ENCODE assay signal across 8 cellular contexts in genomic region chr2:160269365-160269764, GRCh38.
DNase-seq lines count a peak whose midpoint lies in the region; ATAC-seq lines count a peak whose summit lies in the region.

No MANE protein-coding gene starts in this region.

- H3K36me3 ChIP-seq in ACC112 (ENCODE audit: insufficient read depth, low read length) (peaks cover 20% of the 10 kb centered on the region), subcutaneous abdominal adipose tissue (ENCODE audit: control insufficient read depth in 5 of 5, insufficient read depth in 5 of 5, low read length in 5 of 5) (peaks cover 6 to 20% (median 10%) of the 10 kb centered on the region in 5 donors)

- H3K9me3 ChIP-seq in subcutaneous abdominal adipose tissue (ENCODE audit: control insufficient read depth in 5 of 5, low read length in 5 of 5): no peaks in the 10 kb centered on the region

- H3K4me1 ChIP-seq in ACC112 (ENCODE audit: control insufficient read depth, insufficient read depth, low read length, unreplicated experiment) (peaks cover 34% of the 10 kb centered on the region), subcutaneous abdominal adipose tissue (ENCODE audit: control insufficient read depth in 5 of 5, insufficient read depth in 5 of 5, low read length in 5 of 5) (peaks cover 0 to 32% (median 31%) of the 10 kb centered on the region in 5 donors)

- no peak for DNase-seq in activated naive CD4-positive, alpha-beta T cell treated with anti-CD3 and anti-CD28 coated beads, Interleukin-2, amount 50 U/mL, for 72 hours (ENCODE audit: low spot score in 2 of 2)
- DNase-seq in iPS-NIHi11 (ENCODE audit: low spot score): peak; percentile 24
- no peak for DNase-seq in activated CD4-positive, alpha-beta T cell treated with anti-CD3 and anti-CD28 coated beads, Interleukin-2, amount 50 U/mL, for 48 hours

- peak overlapping the region; percentile 89 for H3K27ac ChIP-seq in ACC112 (ENCODE audit: low read depth, low read length)
- H3K27ac ChIP-seq in subcutaneous abdominal adipose tissue (ENCODE audit: low read depth, low read length): peak overlapping the region; percentile 99

- H3K27ac Mint-ChIP-seq in activated naive CD4-positive, alpha-beta T cell treated with anti-CD3 and anti-CD28 coated beads, Interleukin-2, amount 50 U/mL, for 72 hours: peak overlapping the region; percentile 2 to 76

- peak overlapping the region in 4 of 5 donors; percentile 78 to 92 (median 86) for H3K9ac ChIP-seq in subcutaneous abdominal adipose tissue (ENCODE audit: low read length in 5 of 5)

- peak overlapping the region; percentile 66 for H3K4me3 ChIP-seq in ACC112 (ENCODE audit: low read depth, low read length)
- peak overlapping the region; percentile 65 to 76 (median 73) for H3K4me3 ChIP-seq in subcutaneous abdominal adipose tissue (ENCODE audit: low read depth in 1 of 5, low read length in 5 of 5)

- H3K79me2 ChIP-seq in ACC112 (ENCODE audit: control insufficient read depth, insufficient read depth, low read length, unreplicated experiment): peaks cover 2% of the 10 kb centered on the region

- H3K27me3 ChIP-seq in ACC112 (ENCODE audit: insufficient read depth, low read length) (no peaks in the 10 kb centered on the region), subcutaneous abdominal adipose tissue (ENCODE audit: control insufficient read depth in 5 of 5, insufficient read depth in 4 of 5, low read length in 5 of 5) (no peaks in the 10 kb centered on the region)

- ATAC-seq in HG02588 (IDR thresholded peaks at IDR 0.05; ENCODE audit: unreplicated experiment): peak; percentile 7
- ATAC-seq in activated naive CD4-positive, alpha-beta T cell treated with anti-CD3 and anti-CD28 coated beads, Interleukin-2, amount 50 U/mL, for 72 hours: peak in 1 of 2 donors; percentile 23
- ATAC-seq in HG02970 (IDR thresholded peaks at IDR 0.05; ENCODE audit: low FRiP score, unreplicated experiment): no peak
- no peak for ATAC-seq in HG02938 (IDR thresholded peaks at IDR 0.05; ENCODE audit: unreplicated experiment)

- peaks cover 6 to 18% of the 10 kb centered on the region in 2 donors for H3K36me3 Mint-ChIP-seq in activated naive CD4-positive, alpha-beta T cell treated with anti-CD3 and anti-CD28 coated beads, Interleukin-2, amount 50 U/mL, for 72 hours

- peak overlapping the region; percentile 54 for H2AFZ ChIP-seq in ACC112 (ENCODE audit: low read length, unreplicated experiment)

- H3K9me3 Mint-ChIP-seq in activated naive CD4-positive, alpha-beta T cell treated with anti-CD3 and anti-CD28 coated beads, Interleukin-2, amount 50 U/mL, for 72 hours: no peaks in the 10 kb centered on the region
